ENCODE assay signal across 23 cellular contexts in genomic region chr2:127622561-127623387, GRCh38. TPM values are rescaled to one million over a fixed set of nuclear protein-coding genes. Genes with fewer than 3 reads are reported as not detected.
A peak's percentile ranks its signal among the peaks of the same experiment; 100 is the strongest.
DNase-seq lines count a peak whose midpoint lies in the region; ATAC-seq, FAIRE-seq and TF ChIP-seq lines count a peak whose summit lies in the region.
"Had no signal": no experiment of that assay in that cellular context is flagged by ENCODE, and none has a peak within 500 bp of the region (broad histone marks: within the 10 kb centered on the region; RNA-seq: fewer than 3 reads in every experiment).

No MANE protein-coding gene starts in this region.

- H3K4ac ChIP-seq in H1 (replicated peaks; ENCODE audit: insufficient read length, low read depth, low read length): no peak overlapping the region

- peak overlapping the region; percentile 44 for H3K27ac Mint-ChIP-seq in stimulated activated naive B cell treated with anti-CD40 and anti-IgM and Interleukin-4, amounts not matched to agents 10 μg/mL and 1 μg/mL and 100 μg/mL, for 72 hours
- H3K27ac Mint-ChIP-seq: activated CD4-positive, alpha-beta memory T cell treated with anti-CD3 and anti-CD28 coated beads for 36 hours; CD4-positive, alpha-beta memory T cell had no signal

- peak; percentile 12 for DNase-seq in activated T-cell treated with anti-CD3 and anti-CD28 coated beads, Interleukin-2, amount 50 U/mL, for 1 hour
- no peak for DNase-seq in activated T-cell treated with anti-CD3 and anti-CD28 coated beads, Interleukin-2, amount 50 U/mL, for 48 hours
- no peak for DNase-seq in HCT116 (ENCODE audit: low read depth, low spot score)
- no peak for DNase-seq in H1 (ENCODE audit: low read depth in 1 of 2, low spot score in 2 of 2)
- no peak for DNase-seq in stimulated activated naive B cell treated with anti-CD40 and anti-IgM and Interleukin-4, amounts not matched to agents 10 μg/mL and 1 μg/mL and 100 μg/mL, for 72 hours
- DNase-seq: activated CD4-positive, alpha-beta memory T cell treated with anti-CD3 and anti-CD28 coated beads for 36 hours; CD4-positive, alpha-beta memory T cell; central memory CD4-positive, alpha-beta T cell; DMS79 treated with DMSO at 0.1 percent for 48 hours; effector memory CD4-positive, alpha-beta T cell; NCI-H1092; NCI-H2029 treated with DMSO at 0.1 percent for 48 hours; stimulated activated CD4-positive, alpha-beta T cell treated with anti-CD3 and anti-CD28 coated beads, Interleukin-4, amount 100 ng/mL, for 4 hours; testis had no signal

- H4K8ac ChIP-seq in H1 (ENCODE audit: extremely low read depth, insufficient read depth, low read length): peak overlapping the region; percentile 25

- no peak overlapping the region for H3K23ac ChIP-seq in H1 (ENCODE audit: insufficient read length)

- peaks cover 2 to 7% of the 10 kb centered on the region in 2 donors for H3K36me3 Mint-ChIP-seq in stimulated activated naive B cell treated with anti-CD40 and anti-IgM and Interleukin-4, amounts not matched to agents 10 μg/mL and 1 μg/mL and 100 μg/mL, for 72 hours
- H3K36me3 Mint-ChIP-seq: activated CD4-positive, alpha-beta memory T cell treated with anti-CD3 and anti-CD28 coated beads for 36 hours; CD4-positive, alpha-beta memory T cell had no signal

- TF ChIP-seq POLR2A in HCT116 (IDR thresholded peaks at IDR 0.05; ENCODE audit: borderline replicate concordance, extremely low read depth, insufficient read depth, insufficient read length): no peak
- TF ChIP-seq POLR2A in H1 (IDR thresholded peaks at IDR 0.05; ENCODE audit: control extremely low read depth in 1 of 2, low read depth in 2 of 2, low read length in 2 of 2): no peak

- H3K79me1 ChIP-seq in H1 (ENCODE audit: low read depth, low read length): no peaks in the 10 kb centered on the region

- H3K79me2 ChIP-seq in HCT116 (ENCODE audit: insufficient read depth, low read length) (no peaks in the 10 kb centered on the region), H1 (ENCODE audit: control insufficient read depth in 1 of 2, insufficient read depth in 2 of 2, low read length in 2 of 2) (no peaks in the 10 kb centered on the region)

- H2BK5ac ChIP-seq in H1 (ENCODE audit: low read depth, low read length): no peak overlapping the region

- no peaks in the 10 kb centered on the region for H3K36me3 ChIP-seq in HCT116 (ENCODE audit: control insufficient read depth in 1 of 2, insufficient read depth in 2 of 2, low read length in 2 of 2)
- no peaks in the 10 kb centered on the region for H3K36me3 ChIP-seq in H1 (ENCODE audit: control insufficient read depth in 2 of 4, insufficient read depth in 4 of 4, low read length in 3 of 4)
- H3K36me3 ChIP-seq: HAP-1 had no signal

- H2BK20ac ChIP-seq in H1 (ENCODE audit: low read length): no peak overlapping the region

- no peaks in the 10 kb centered on the region for H3K23me2 ChIP-seq in H1 (ENCODE audit: low read depth, low read length)

- no peak overlapping the region for H3K18ac ChIP-seq in H1 (ENCODE audit: extremely low read depth, low read length)

- H3K9me3 ChIP-seq in HCT116 (ENCODE audit: control insufficient read depth in 1 of 2, insufficient read depth in 1 of 2, low read depth in 1 of 2, low read length in 2 of 2) (no peaks in the 10 kb centered on the region), H1 (ENCODE audit: insufficient read depth in 2 of 2, low read depth in 1 of 2, low read length in 1 of 2) (no peaks in the 10 kb centered on the region)
- H3K9me3 ChIP-seq: HAP-1, testis had no signal

- no peak overlapping the region for H2BK12ac ChIP-seq in H1 (ENCODE audit: low read depth, low read length)

- H2BK120ac ChIP-seq in H1 (replicated peaks; ENCODE audit: low read depth, low read length): no peak overlapping the region

- RAD21 ChIA-PET in HCT116 (lab: Charles Lee; ENCODE audit: low non-redundant PET in 1 of 2, low total read pairs in 2 of 2, uncharacterized antibody in 2 of 2, unreplicated experiment in 2 of 2): no interaction called here

- H3K27me3 ChIP-seq in HCT116 (ENCODE audit: insufficient read depth, low read length) (no peaks in the 10 kb centered on the region), H1 (replicated peaks in 1 of 4; ENCODE audit: control insufficient read depth in 3 of 4, extremely low read depth in 1 of 4, insufficient read depth in 3 of 4, low read length in 3 of 4) (no peaks in the 10 kb centered on the region)
- H3K27me3 ChIP-seq: testis had no signal

- H4K91ac ChIP-seq in H1 (replicated peaks; ENCODE audit: insufficient read length, low read length): no peak overlapping the region

- H3K9ac ChIP-seq in HCT116 (ENCODE audit: low read length) (no peak overlapping the region), H1 (replicated peaks in 1 of 4; ENCODE audit: extremely low read depth in 1 of 4, low read depth in 3 of 4, low read length in 3 of 4) (no peak overlapping the region)

- TF ChIP-seq RAD21 in HCT116 (IDR thresholded peaks at IDR 0.05; ENCODE audit: low read depth) (no peak), H1 (IDR thresholded peaks at IDR 0.05 in 1 of 2, conservative IDR thresholded peaks at IDR 0.05 in 1 of 2; ENCODE audit: low read depth in 2 of 2, low read length in 2 of 2) (no peak)

- H4K20me1 ChIP-seq in HCT116 (ENCODE audit: insufficient read depth) (no peaks in the 10 kb centered on the region), H1 (replicated peaks in 1 of 2; ENCODE audit: control insufficient read depth in 1 of 2, insufficient read depth in 2 of 2, low read length in 2 of 2) (no peaks in the 10 kb centered on the region)

- no peak overlapping the region for H4K5ac ChIP-seq in H1 (ENCODE audit: insufficient read length, low read depth, low read length)

- BruUV-seq in HCT116 (replicated peaks; lab: Mats Ljungman, UMichigan): no TSS peak

- POLR2A ChIA-PET in HCT116 (lab: Charles Lee): no interaction called here
- POLR2A ChIA-PET in H1 (lab: Charles Lee; ENCODE audit: partially characterized antibody): no interaction called here

- intact Hi-C loops in HCT116 (cut with micrococcal nuclease): no loop called here

- no peak overlapping the region for H2AK5ac ChIP-seq in H1 (ENCODE audit: low read depth, low read length)

- no peak overlapping the region for H2AFZ ChIP-seq in HCT116 (ENCODE audit: low read depth, low read length, poor library complexity, severe bottlenecking)
- H2AFZ ChIP-seq in H1 (ENCODE audit: low read length): no peak overlapping the region

- H3K4me3 Mint-ChIP-seq in stimulated activated naive B cell treated with anti-CD40 and anti-IgM and Interleukin-4, amounts not matched to agents 10 μg/mL and 1 μg/mL and 100 μg/mL, for 72 hours: no peak overlapping the region
- H3K4me3 Mint-ChIP-seq: activated CD4-positive, alpha-beta memory T cell treated with anti-CD3 and anti-CD28 coated beads for 36 hours; CD4-positive, alpha-beta memory T cell had no signal

- H3K56ac ChIP-seq in H1 (replicated peaks; ENCODE audit: insufficient read length, low read depth, low read length): no peak overlapping the region

- peaks cover 2 to 3% of the 10 kb centered on the region in 2 donors for H3K9me3 Mint-ChIP-seq in stimulated activated naive B cell treated with anti-CD40 and anti-IgM and Interleukin-4, amounts not matched to agents 10 μg/mL and 1 μg/mL and 100 μg/mL, for 72 hours
- H3K9me3 Mint-ChIP-seq: activated CD4-positive, alpha-beta memory T cell treated with anti-CD3 and anti-CD28 coated beads for 36 hours had no signal

- H3K4me3 ChIP-seq in HCT116 (replicated peaks in 1 of 2; ENCODE audit: low read depth in 1 of 2, low read length in 2 of 2): no peak overlapping the region
- H3K4me3 ChIP-seq in H1 (ENCODE audit: extremely low read depth in 1 of 4, insufficient read depth in 2 of 4, low read depth in 3 of 4, low read length in 4 of 4): no peak overlapping the region
- H3K4me3 ChIP-seq: HAP-1, K562, lung, smooth muscle cell, testis had no signal

- WGBS in H1 (ENCODE audit: extremely low coverage in 1 of 2, insufficient coverage in 1 of 2, insufficient read length in 1 of 2, insufficient replicate concordance in 2 of 2, low coverage in 1 of 2, low lambda C conversion rate in 2 of 2, missing lambda C conversion rate in 1 of 2), 2 experiments: 94% methylated on average over 21 of the region's 21 CpGs; no CpG with 5 or more reads in 1 of the 2 experiments

- CTCF ChIA-PET in HCT116 (lab: Charles Lee): no interaction called here
- CTCF ChIA-PET in H1 (lab: Charles Lee; ENCODE audit: partially characterized antibody): interaction anchor here (0.6 to 1.4 kb wide), 3 partner anchors 15 to 132 kb away, joined by 3 to 4 read pairs (median 4); no protein-coding TSS in a partner anchor

- H3K4me2 ChIP-seq in HCT116 (ENCODE audit: low read length) (peak overlapping the region; percentile 58; the same call in 1 of the 2 replicates), H1 (ENCODE audit: insufficient read depth in 1 of 2, low read depth in 2 of 2, low read length in 2 of 2) (no peak overlapping the region)
- H3K4me2 ChIP-seq: smooth muscle cell had no signal

- no peak overlapping the region for H3K27ac ChIP-seq in HCT116 (ENCODE audit: low read depth, low read length)
- H3K27ac ChIP-seq in H1 (ENCODE audit: low read depth, low read length): no peak overlapping the region
- H3K27ac ChIP-seq: HL-60, testis had no signal

- FAIRE-seq in H1 (lab: Jason Lieb, UNC): no peak
- FAIRE-seq: GM18507, K562 had no signal

- ATAC-seq in HCT116 (no peak), GM21447 (IDR thresholded peaks at IDR 0.05; ENCODE audit: unreplicated experiment) (no peak), HG02981 (IDR thresholded peaks at IDR 0.05; ENCODE audit: unreplicated experiment) (no peak), GM21576 (IDR thresholded peaks at IDR 0.05; ENCODE audit: unreplicated experiment) (no peak)
- ATAC-seq in stimulated activated naive B cell treated with anti-CD40 and anti-IgM and Interleukin-4, amounts not matched to agents 10 μg/mL and 1 μg/mL and 100 μg/mL, for 72 hours (replicated peaks): no peak
- ATAC-seq: K562 had no signal

- H2BK15ac ChIP-seq in H1 (ENCODE audit: low read length): no peak overlapping the region

- TF ChIP-seq EP300 in H1 (IDR thresholded peaks at IDR 0.05; ENCODE audit: borderline replicate concordance in 1 of 2, low read depth in 2 of 2, low read length in 2 of 2): no peak

- peaks cover 54 to 84% of the 10 kb centered on the region in 2 donors for H3K4me1 Mint-ChIP-seq in stimulated activated naive B cell treated with anti-CD40 and anti-IgM and Interleukin-4, amounts not matched to agents 10 μg/mL and 1 μg/mL and 100 μg/mL, for 72 hours
- H3K4me1 Mint-ChIP-seq: CD4-positive, alpha-beta memory T cell had no signal

- no peak overlapping the region for H3K14ac ChIP-seq in H1 (ENCODE audit: insufficient read length)

- TF ChIP-seq CTCF in HCT116 (IDR thresholded peaks at IDR 0.05 in 2 of 3, conservative IDR thresholded peaks at IDR 0.05 in 1 of 3; ENCODE audit: borderline replicate concordance in 1 of 3, insufficient read depth in 1 of 3, low read depth in 2 of 3, low read length in 2 of 3) (no peak), H1 (IDR thresholded peaks at IDR 0.05; ENCODE audit: control extremely low read depth in 1 of 3, insufficient read depth in 1 of 3, low read depth in 1 of 3, low read length in 3 of 3) (no peak)

- H3K4me1 ChIP-seq in HCT116 (ENCODE audit: control insufficient read depth in 1 of 2, insufficient read depth in 2 of 2, low read length in 2 of 2) (peaks cover 0 to 20% of the 10 kb centered on the region in 2 experiments; a peak in 2 of 4 replicates), H1 (replicated peaks in 1 of 4; ENCODE audit: control insufficient read depth in 3 of 4, insufficient read depth in 4 of 4, low read length in 3 of 4) (no peaks in the 10 kb centered on the region)
- H3K4me1 ChIP-seq: HAP-1, testis had no signal

- no peaks in the 10 kb centered on the region for H3K9me2 ChIP-seq in HCT116 (ENCODE audit: insufficient read depth)

- H3K27me3 Mint-ChIP-seq in stimulated activated naive B cell treated with anti-CD40 and anti-IgM and Interleukin-4, amounts not matched to agents 10 μg/mL and 1 μg/mL and 100 μg/mL, for 72 hours: no peaks in the 10 kb centered on the region
- H3K27me3 Mint-ChIP-seq: activated CD4-positive, alpha-beta memory T cell treated with anti-CD3 and anti-CD28 coated beads for 36 hours had no signal

RNA-seq across cellular contexts. Expression of gene GPR17, which starts 23.2 kb away (rescaled TPM):
- not detected for total RNA-seq in HCT116 (2021; ENCODE audit: unreplicated experiment)
- polyA plus RNA-seq in HCT116 (2012): 0.07 and 0.22 TPM in 2 replicates
- total RNA-seq in H1 (2021; fragmentation: NEBNext Ultra II Directional; extraction: Animal tissue kit (Norgen Biotek cat#: 25700)): not detected in 2 replicates
- 0.03 TPM in 2 replicates for polyA plus RNA-seq in H1 (2011; rRNA removed)
- not detected for polyA plus RNA-seq in H1 (2011; cell fraction: cytosol; rRNA removed)
- polyA plus RNA-seq in H1 (2011; cell fraction: nucleus; rRNA removed): 0.13 TPM
- polyA plus RNA-seq in H1 (2012, experiment 1 of 2): 0.14 to 0.90 TPM (median 0.59 TPM) in 3 of 4 replicates, not detected in the other
- polyA plus RNA-seq in H1 (2012, experiment 2 of 2): 0.09 TPM
- not detected for polyA plus RNA-seq in H1 (2013, experiment 1 of 2)
- polyA plus RNA-seq in H1 (2013, experiment 2 of 2): not detected
- not detected in 2 replicates for polyA minus RNA-seq in H1 (2011; rRNA and poly(A)+ RNA removed)
- not detected for polyA minus RNA-seq in H1 (2011; cell fraction: cytosol; rRNA and poly(A)+ RNA removed)
- polyA minus RNA-seq in H1 (2011; cell fraction: nucleus; rRNA and poly(A)+ RNA removed): not detected
- total RNA-seq: activated CD4-positive, alpha-beta memory T cell treated with anti-CD3 and anti-CD28 coated beads for 36 hours; CD4-positive, alpha-beta memory T cell; K562; smooth muscle cell had no signal
- polyA plus RNA-seq: CD4-positive, alpha-beta memory T cell; K562; smooth muscle cell had no signal

RNA-seq across cellular contexts. Expression of gene LIMS2, which starts 52.6 kb away (rescaled TPM):
- total RNA-seq in HCT116 (2021; ENCODE audit: unreplicated experiment): 3.7 TPM
- 3.9 and 4.0 TPM in 2 replicates for polyA plus RNA-seq in HCT116 (2012)
- total RNA-seq in H1 (2021; fragmentation: NEBNext Ultra II Directional; extraction: Animal tissue kit (Norgen Biotek cat#: 25700)): 4.8 and 4.9 TPM in 2 replicates
- polyA plus RNA-seq in H1 (2011; rRNA removed): 3.3 and 5.1 TPM in 2 replicates
- polyA plus RNA-seq in H1 (2011; cell fraction: cytosol; rRNA removed): 2.4 TPM
- polyA plus RNA-seq in H1 (2011; cell fraction: nucleus; rRNA removed): 5.6 TPM
- polyA plus RNA-seq in H1 (2012, experiment 1 of 2): 2.7 to 3.7 TPM (median 3.6 TPM) in 4 replicates
- polyA plus RNA-seq in H1 (2012, experiment 2 of 2): 5.1 TPM
- polyA plus RNA-seq in H1 (2013, experiment 1 of 2): 3.6 TPM
- polyA plus RNA-seq in H1 (2013, experiment 2 of 2): 3.8 TPM
- 0.90 and 1.2 TPM in 2 replicates for polyA minus RNA-seq in H1 (2011; rRNA and poly(A)+ RNA removed)
- 1.5 TPM for polyA minus RNA-seq in H1 (2011; cell fraction: cytosol; rRNA and poly(A)+ RNA removed)
- 2.3 TPM for polyA minus RNA-seq in H1 (2011; cell fraction: nucleus; rRNA and poly(A)+ RNA removed)
